In the genomic region with DNA sequence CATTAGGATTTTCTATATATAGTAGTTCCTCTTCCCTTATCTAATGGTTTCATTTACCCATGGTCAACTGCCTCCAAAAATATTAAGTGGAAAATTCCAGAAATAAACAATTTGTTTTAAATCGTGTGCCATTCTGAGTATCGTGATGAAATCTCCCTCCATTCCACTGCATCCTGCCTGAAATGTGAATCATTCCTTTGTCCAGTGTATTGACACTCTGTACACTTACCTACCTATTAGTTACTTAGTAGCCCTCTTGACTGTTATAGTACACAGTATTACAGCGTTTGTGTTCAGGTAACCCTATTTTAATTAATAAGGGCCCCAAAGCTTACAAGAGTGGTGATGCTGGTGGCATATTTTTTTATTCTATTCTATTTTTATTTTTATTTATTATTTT, we compare ENCODE assay signal across 1 cellular context.
TF ChIP-seq lines count a peak whose summit lies in the region.

No MANE protein-coding gene starts in this region.

TF ChIP-seq in HepG2, 621 proteins besides CTCF, POLR2A, EP300 and RAD21:
- TF ChIP-seq ZNF280D (CRISPR knock-in tag; IDR thresholded peaks at IDR 0.05) (no peak), FOXA3 (CRISPR knock-in tag; IDR thresholded peaks at IDR 0.05) (peak; percentile 44; the same call in 1 of the 2 replicates), NR2C2 (CRISPR knock-in tag; IDR thresholded peaks at IDR 0.05; ENCODE audit: borderline replicate concordance) (no peak), TERF1 (CRISPR knock-in tag; IDR thresholded peaks at IDR 0.05) (no peak), MAZ (IDR thresholded peaks at IDR 0.05; ENCODE audit: borderline replicate concordance, low read depth, low read length) (no peak), MAZ (CRISPR knock-in tag; IDR thresholded peaks at IDR 0.05; ENCODE audit: low read depth) (no peak), YY1 (IDR thresholded peaks at IDR 0.05; ENCODE audit: insufficient read depth, insufficient replicate concordance, low read depth, low read length) (no peak), ZFX (CRISPR knock-in tag; IDR thresholded peaks at IDR 0.05; ENCODE audit: low read depth) (no peak), FUBP1 (CRISPR knock-in tag; IDR thresholded peaks at IDR 0.05; ENCODE audit: borderline replicate concordance) (no peak), FOXA1 (IDR thresholded peaks at IDR 0.05) (no peak), FOXA1 (CRISPR knock-in tag; IDR thresholded peaks at IDR 0.05) (peak; percentile 49; the same call in 1 of the 2 replicates), FOXP1 (IDR thresholded peaks at IDR 0.05) (no peak), FOXP1 (CRISPR knock-in tag; IDR thresholded peaks at IDR 0.05) (peak; percentile 29; the same call in 1 of the 2 replicates), SOX5 (CRISPR knock-in tag; IDR thresholded peaks at IDR 0.05; ENCODE audit: borderline replicate concordance) (peak; percentile 22; the same call in 1 of the 2 replicates), SOX13 (IDR thresholded peaks at IDR 0.05) (no peak), SOX13 (CRISPR knock-in tag; conservative IDR thresholded peaks at IDR 0.05 in 1 of 2, IDR thresholded peaks at IDR 0.05 in 1 of 2) (peak in 1 of 2 experiments; percentile 68; a peak in 1 of 4 replicates), UBTF (CRISPR knock-in tag; IDR thresholded peaks at IDR 0.05) (no peak), MED8 (CRISPR knock-in tag; IDR thresholded peaks at IDR 0.05; ENCODE audit: insufficient replicate concordance) (no peak), ZNF660 (CRISPR knock-in tag; IDR thresholded peaks at IDR 0.05; ENCODE audit: borderline replicate concordance, low read depth) (no peak), FOSL2 (CRISPR knock-in tag; IDR thresholded peaks at IDR 0.05) (peak; percentile 32; the same call in 1 of the 2 replicates), SATB2 (CRISPR knock-in tag; IDR thresholded peaks at IDR 0.05) (0 out of 2 replicates have a peak, but pooled peaks have one; percentile 32), ARHGAP35 (CRISPR knock-in tag; IDR thresholded peaks at IDR 0.05; ENCODE audit: borderline replicate concordance) (no peak), SSRP1 (CRISPR knock-in tag; IDR thresholded peaks at IDR 0.05) (no peak), ATM (IDR thresholded peaks at IDR 0.05; ENCODE audit: borderline replicate concordance) (no peak), ZNF879 (CRISPR knock-in tag; IDR thresholded peaks at IDR 0.05) (no peak), ZNF276 (CRISPR knock-in tag; IDR thresholded peaks at IDR 0.05; ENCODE audit: low read depth) (no peak), YEATS4 (CRISPR knock-in tag; IDR thresholded peaks at IDR 0.05; ENCODE audit: borderline replicate concordance) (no peak), PTBP1 (IDR thresholded peaks at IDR 0.05; ENCODE audit: low read depth, low read length, poor library complexity, severe bottlenecking) (no peak), ZNF430 (CRISPR knock-in tag; IDR thresholded peaks at IDR 0.05) (no peak), ZNF782 (CRISPR knock-in tag; IDR thresholded peaks at IDR 0.05; ENCODE audit: borderline replicate concordance) (no peak), MIXL1 (CRISPR knock-in tag; IDR thresholded peaks at IDR 0.05) (0 out of 2 replicates have a peak, but pooled peaks have one; percentile 23)
- TF ChIP-seq, protein P1, sequence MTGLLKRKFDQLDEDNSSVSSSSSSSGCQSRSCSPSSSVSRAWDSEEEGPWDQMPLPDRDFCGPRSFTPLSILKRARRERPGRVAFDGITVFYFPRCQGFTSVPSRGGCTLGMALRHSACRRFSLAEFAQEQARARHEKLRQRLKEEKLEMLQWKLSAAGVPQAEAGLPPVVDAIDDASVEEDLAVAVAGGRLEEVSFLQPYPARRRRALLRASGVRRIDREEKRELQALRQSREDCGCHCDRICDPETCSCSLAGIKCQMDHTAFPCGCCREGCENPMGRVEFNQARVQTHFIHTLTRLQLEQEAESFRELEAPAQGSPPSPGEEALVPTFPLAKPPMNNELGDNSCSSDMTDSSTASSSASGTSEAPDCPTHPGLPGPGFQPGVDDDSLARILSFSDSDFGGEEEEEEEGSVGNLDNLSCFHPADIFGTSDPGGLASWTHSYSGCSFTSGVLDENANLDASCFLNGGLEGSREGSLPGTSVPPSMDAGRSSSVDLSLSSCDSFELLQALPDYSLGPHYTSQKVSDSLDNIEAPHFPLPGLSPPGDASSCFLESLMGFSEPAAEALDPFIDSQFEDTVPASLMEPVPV (CRISPR knock-in tag; IDR thresholded peaks at IDR 0.05): no peak
- TF ChIP-seq, protein P2, sequence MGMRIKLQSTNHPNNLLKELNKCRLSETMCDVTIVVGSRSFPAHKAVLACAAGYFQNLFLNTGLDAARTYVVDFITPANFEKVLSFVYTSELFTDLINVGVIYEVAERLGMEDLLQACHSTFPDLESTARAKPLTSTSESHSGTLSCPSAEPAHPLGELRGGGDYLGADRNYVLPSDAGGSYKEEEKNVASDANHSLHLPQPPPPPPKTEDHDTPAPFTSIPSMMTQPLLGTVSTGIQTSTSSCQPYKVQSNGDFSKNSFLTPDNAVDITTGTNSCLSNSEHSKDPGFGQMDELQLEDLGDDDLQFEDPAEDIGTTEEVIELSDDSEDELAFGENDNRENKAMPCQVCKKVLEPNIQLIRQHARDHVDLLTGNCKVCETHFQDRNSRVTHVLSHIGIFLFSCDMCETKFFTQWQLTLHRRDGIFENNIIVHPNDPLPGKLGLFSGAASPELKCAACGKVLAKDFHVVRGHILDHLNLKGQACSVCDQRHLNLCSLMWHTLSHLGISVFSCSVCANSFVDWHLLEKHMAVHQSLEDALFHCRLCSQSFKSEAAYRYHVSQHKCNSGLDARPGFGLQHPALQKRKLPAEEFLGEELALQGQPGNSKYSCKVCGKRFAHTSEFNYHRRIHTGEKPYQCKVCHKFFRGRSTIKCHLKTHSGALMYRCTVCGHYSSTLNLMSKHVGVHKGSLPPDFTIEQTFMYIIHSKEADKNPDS (CRISPR knock-in tag; IDR thresholded peaks at IDR 0.05): no peak
- TF ChIP-seq, protein P3, sequence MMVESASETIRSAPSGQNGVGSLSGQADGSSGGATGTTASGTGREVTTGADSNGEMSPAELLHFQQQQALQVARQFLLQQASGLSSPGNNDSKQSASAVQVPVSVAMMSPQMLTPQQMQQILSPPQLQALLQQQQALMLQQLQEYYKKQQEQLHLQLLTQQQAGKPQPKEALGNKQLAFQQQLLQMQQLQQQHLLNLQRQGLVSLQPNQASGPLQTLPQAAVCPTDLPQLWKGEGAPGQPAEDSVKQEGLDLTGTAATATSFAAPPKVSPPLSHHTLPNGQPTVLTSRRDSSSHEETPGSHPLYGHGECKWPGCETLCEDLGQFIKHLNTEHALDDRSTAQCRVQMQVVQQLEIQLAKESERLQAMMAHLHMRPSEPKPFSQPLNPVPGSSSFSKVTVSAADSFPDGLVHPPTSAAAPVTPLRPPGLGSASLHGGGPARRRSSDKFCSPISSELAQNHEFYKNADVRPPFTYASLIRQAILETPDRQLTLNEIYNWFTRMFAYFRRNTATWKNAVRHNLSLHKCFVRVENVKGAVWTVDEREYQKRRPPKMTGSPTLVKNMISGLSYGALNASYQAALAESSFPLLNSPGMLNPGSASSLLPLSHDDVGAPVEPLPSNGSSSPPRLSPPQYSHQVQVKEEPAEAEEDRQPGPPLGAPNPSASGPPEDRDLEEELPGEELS (CRISPR knock-in tag; IDR thresholded peaks at IDR 0.05): peak; percentile 17; the same call in 1 of the 2 replicates
- TF ChIP-seq, protein P4, sequence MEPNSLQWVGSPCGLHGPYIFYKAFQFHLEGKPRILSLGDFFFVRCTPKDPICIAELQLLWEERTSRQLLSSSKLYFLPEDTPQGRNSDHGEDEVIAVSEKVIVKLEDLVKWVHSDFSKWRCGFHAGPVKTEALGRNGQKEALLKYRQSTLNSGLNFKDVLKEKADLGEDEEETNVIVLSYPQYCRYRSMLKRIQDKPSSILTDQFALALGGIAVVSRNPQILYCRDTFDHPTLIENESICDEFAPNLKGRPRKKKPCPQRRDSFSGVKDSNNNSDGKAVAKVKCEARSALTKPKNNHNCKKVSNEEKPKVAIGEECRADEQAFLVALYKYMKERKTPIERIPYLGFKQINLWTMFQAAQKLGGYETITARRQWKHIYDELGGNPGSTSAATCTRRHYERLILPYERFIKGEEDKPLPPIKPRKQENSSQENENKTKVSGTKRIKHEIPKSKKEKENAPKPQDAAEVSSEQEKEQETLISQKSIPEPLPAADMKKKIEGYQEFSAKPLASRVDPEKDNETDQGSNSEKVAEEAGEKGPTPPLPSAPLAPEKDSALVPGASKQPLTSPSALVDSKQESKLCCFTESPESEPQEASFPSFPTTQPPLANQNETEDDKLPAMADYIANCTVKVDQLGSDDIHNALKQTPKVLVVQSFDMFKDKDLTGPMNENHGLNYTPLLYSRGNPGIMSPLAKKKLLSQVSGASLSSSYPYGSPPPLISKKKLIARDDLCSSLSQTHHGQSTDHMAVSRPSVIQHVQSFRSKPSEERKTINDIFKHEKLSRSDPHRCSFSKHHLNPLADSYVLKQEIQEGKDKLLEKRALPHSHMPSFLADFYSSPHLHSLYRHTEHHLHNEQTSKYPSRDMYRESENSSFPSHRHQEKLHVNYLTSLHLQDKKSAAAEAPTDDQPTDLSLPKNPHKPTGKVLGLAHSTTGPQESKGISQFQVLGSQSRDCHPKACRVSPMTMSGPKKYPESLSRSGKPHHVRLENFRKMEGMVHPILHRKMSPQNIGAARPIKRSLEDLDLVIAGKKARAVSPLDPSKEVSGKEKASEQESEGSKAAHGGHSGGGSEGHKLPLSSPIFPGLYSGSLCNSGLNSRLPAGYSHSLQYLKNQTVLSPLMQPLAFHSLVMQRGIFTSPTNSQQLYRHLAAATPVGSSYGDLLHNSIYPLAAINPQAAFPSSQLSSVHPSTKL (CRISPR knock-in tag; IDR thresholded peaks at IDR 0.05): 0 out of 2 replicates have a peak, but pooled peaks have one; percentile 36
